In genomic region chr4:21744046-21744445, GRCh38 we compare ENCODE assay signal across 20 cellular contexts.
DNase-seq lines count a peak whose midpoint lies in the region; ATAC-seq and TF ChIP-seq lines count a peak whose summit lies in the region.
"Had no signal": no experiment of that assay in that cellular context is flagged by ENCODE, and none has a peak within 500 bp of the region (broad histone marks: within the 10 kb centered on the region; RNA-seq: fewer than 3 reads in every experiment).

No MANE protein-coding gene starts in this region.

- peaks cover 17% of the 10 kb centered on the region for H3K4me1 ChIP-seq in PC-3 (ENCODE audit: insufficient read depth, low read length)
- H3K4me1 ChIP-seq: A549, Caco-2 had no signal

- H3K9ac ChIP-seq in PC-3 (ENCODE audit: low read length): no peak overlapping the region

- H4K20me1 ChIP-seq in PC-3 (ENCODE audit: low read length): no peaks in the 10 kb centered on the region

- CTCF ChIA-PET in PC-3 (lab: Charles Lee): no interaction called here

- BruUV-seq in PC-3 (replicated peaks; lab: Mats Ljungman, UMichigan): no TSS peak

- no peak for TF ChIP-seq CTCF in PC-3 (conservative IDR thresholded peaks at IDR 0.05; ENCODE audit: low read depth, low read length)
- TF ChIP-seq CTCF in fibroblast of villous mesenchyme (IDR thresholded peaks at IDR 0.05; ENCODE audit: insufficient read depth, low read depth, low read length): no peak

- H3K9me2 ChIP-seq in PC-3 (replicated peaks; ENCODE audit: low read length): no peaks in the 10 kb centered on the region

- intact Hi-C loops in PC-3 (cut with micrococcal nuclease) (no loop called here), Right ventricle myocardium superior (cut with DNase I) (no loop called here)

- no peak overlapping the region for H3K4me3 ChIP-seq in PC-3 (ENCODE audit: low read length)
- no peak overlapping the region for H3K4me3 ChIP-seq in fibroblast of villous mesenchyme (ENCODE audit: low read depth, low read length)
- H3K4me3 ChIP-seq: A549 had no signal

- no peaks in the 10 kb centered on the region for H3K9me3 ChIP-seq in PC-3 (ENCODE audit: low read length)
- H3K9me3 ChIP-seq: A549, Caco-2 had no signal

- no peak overlapping the region for H3K27ac ChIP-seq in PC-3 (ENCODE audit: low read length)
- H3K27ac ChIP-seq: 22Rv1, A549, C4-2B had no signal

- H3K27me3 ChIP-seq in PC-3 (ENCODE audit: low read length): peaks cover 6% of the 10 kb centered on the region; the same call in 1 of the 2 replicates

- no peak overlapping the region for H3K4me2 ChIP-seq in PC-3 (ENCODE audit: low read length)
- H3K4me2 ChIP-seq: A549 had no signal

- no peaks in the 10 kb centered on the region for H3K36me3 ChIP-seq in PC-3 (ENCODE audit: low read depth, low read length)

- H3F3A ChIP-seq in PC-3 (ENCODE audit: low read length, unreplicated experiment): no peaks in the 10 kb centered on the region

- ATAC-seq in PC-3 (peak; percentile 79), Right ventricle myocardium superior (ENCODE audit: poor library complexity) (no peak), GM21529 (IDR thresholded peaks at IDR 0.05; ENCODE audit: unreplicated experiment) (no peak)
- ATAC-seq: A549, HCT116 had no signal

- no peaks in the 10 kb centered on the region for H3K79me2 ChIP-seq in PC-3 (ENCODE audit: low read length)

- POLR2A ChIA-PET in PC-3 (lab: Charles Lee; ENCODE audit: unreplicated experiment): no interaction called here

- H2AFZ ChIP-seq in PC-3 (ENCODE audit: low read length): no peak overlapping the region

- DNase-seq in DMS53 (lab: John Stamatoyannopoulos, UW) (peak; percentile 10), DMS53 treated with DMSO at 0.1 percent for 48 hours (lab: John Stamatoyannopoulos, UW; ENCODE audit: unreplicated experiment) (no peak), ELR (ENCODE audit: low read depth) (peak; percentile 22), PC-3 (peak; percentile 64), fibroblast of villous mesenchyme (ENCODE audit: low read depth) (peak; percentile 14), Right ventricle myocardium superior (no peak), NCI-H1092 (lab: John Stamatoyannopoulos, UW) (no peak)
- DNase-seq: AML-193; Caco-2; CD4-positive, alpha-beta T cell; DMS79 treated with DMSO at 0.1 percent for 48 hours; GDM1; GOT3; H7; HFFc6 had no signal

Comparison
In these comparisons a context has a peak if more than half of its experiments do, and no peak if none do; other contexts are left out.
1. DNase-seq: peak in DMS53 (single experiment), ELR (single experiment), PC-3 (single experiment) and fibroblast of villous mesenchyme (single experiment); none in DMS53 treated with DMSO at 0.1 percent for 48 hours (single experiment), Right ventricle myocardium superior (single experiment) and NCI-H1092 (single experiment).